In genomic region chr2:102839668-102840388, GRCh38 we compare ENCODE assay signal across 8 cellular contexts.
DNase-seq lines count a peak whose midpoint lies in the region; ATAC-seq, FAIRE-seq and TF ChIP-seq lines count a peak whose summit lies in the region.

No MANE protein-coding gene starts in this region.

- H3K9me3 ChIP-seq in body of pancreas, result no peaks in the 10 kb centered on the region

- ATAC-seq in body of pancreas (no peak), GM19328 (IDR thresholded peaks at IDR 0.05; ENCODE audit: unreplicated experiment) (no peak)
- ATAC-seq in stimulated activated naive B cell treated with anti-CD40 and anti-IgM and Interleukin-4, amounts not matched to agents 10 μg/mL and 1 μg/mL and 100 μg/mL, for 72 hours (replicated peaks), result no peak

- H3K36me3 Mint-ChIP-seq in stimulated activated naive B cell treated with anti-CD40 and anti-IgM and Interleukin-4, amounts not matched to agents 10 μg/mL and 1 μg/mL and 100 μg/mL, for 72 hours, result no peaks in the 10 kb centered on the region

- H3K9me3 Mint-ChIP-seq in stimulated activated naive B cell treated with anti-CD40 and anti-IgM and Interleukin-4, amounts not matched to agents 10 μg/mL and 1 μg/mL and 100 μg/mL, for 72 hours, result no peaks in the 10 kb centered on the region

- CTCF ChIA-PET in HEK293T (lab: Yijun Ruan, JAX), result interaction anchor here (0.6 to 4.0 kb wide), 7 partner anchors 8 to 1861 kb away, joined by 3 to 29 read pairs (median 3); no protein-coding TSS in a partner anchor

- no peaks in the 10 kb centered on the region for H3K4me1 ChIP-seq in body of pancreas

- intact Hi-C loops in body of pancreas (cut with DNase I), result no loop called here

- FAIRE-seq in D721Med (lab: Jason Lieb, UNC), result no peak
- FAIRE-seq in islet of Langerhans (lab: Jason Lieb, UNC), result peak; percentile 79

- 25 to 28% methylated on average over 8 of the region's 8 CpGs for WGBS in body of pancreas, 2 donors

- H3K4me1 Mint-ChIP-seq in stimulated activated naive B cell treated with anti-CD40 and anti-IgM and Interleukin-4, amounts not matched to agents 10 μg/mL and 1 μg/mL and 100 μg/mL, for 72 hours, result no peaks in the 10 kb centered on the region

- DNase-seq in D721Med (ENCODE audit: insufficient read length, low spot score) (peak; percentile 16), HEK293T (ENCODE audit: extremely low spot score) (peak; percentile 36), NCI-H774 (lab: John Stamatoyannopoulos, UW) (peak; percentile 3), body of pancreas (peak; percentile 27 to 38 (median 29))
- peak; percentile 8 for DNase-seq in stimulated activated naive B cell treated with anti-CD40 and anti-IgM and Interleukin-4, amounts not matched to agents 10 μg/mL and 1 μg/mL and 100 μg/mL, for 72 hours
- no peak for DNase-seq in stimulated activated naive CD4-positive, alpha-beta T cell treated with Interleukin-2 at 50 U/mL for 16 hours (lab: John Stamatoyannopoulos, UW)

- POLR2A ChIA-PET in HEK293T (lab: Yijun Ruan, JAX), result no interaction called here

- H3K4me3 Mint-ChIP-seq in stimulated activated naive B cell treated with anti-CD40 and anti-IgM and Interleukin-4, amounts not matched to agents 10 μg/mL and 1 μg/mL and 100 μg/mL, for 72 hours, result no peak overlapping the region

- TF ChIP-seq POLR2A in body of pancreas (IDR thresholded peaks at IDR 0.05), result no peak

- H3K36me3 ChIP-seq in body of pancreas (replicated peaks in 1 of 2; ENCODE audit: insufficient read depth in 1 of 2, low read depth in 2 of 2), result no peaks in the 10 kb centered on the region

- no peak overlapping the region for H3K27ac Mint-ChIP-seq in stimulated activated naive B cell treated with anti-CD40 and anti-IgM and Interleukin-4, amounts not matched to agents 10 μg/mL and 1 μg/mL and 100 μg/mL, for 72 hours

- H3K27ac ChIP-seq in body of pancreas, result no peak overlapping the region

- no peak overlapping the region for H3K4me3 ChIP-seq in body of pancreas

- no peaks in the 10 kb centered on the region for H3K27me3 Mint-ChIP-seq in stimulated activated naive B cell treated with anti-CD40 and anti-IgM and Interleukin-4, amounts not matched to agents 10 μg/mL and 1 μg/mL and 100 μg/mL, for 72 hours

- TF ChIP-seq CTCF in D721Med (IDR thresholded peaks at IDR 0.05; ENCODE audit: insufficient read depth, missing control alignments) (peak; percentile 74), body of pancreas (IDR thresholded peaks at IDR 0.05) (peak; percentile 42 to 87 (median 66))

- H3K27me3 ChIP-seq in body of pancreas, result no peaks in the 10 kb centered on the region

TF ChIP-seq in HEK293T, 16 proteins besides CTCF, POLR2A, EP300 and RAD21:
- TF ChIP-seq FOXM1 (IDR thresholded peaks at IDR 0.05; ENCODE audit: borderline replicate concordance) (no peak), LEF1 (IDR thresholded peaks at IDR 0.05; ENCODE audit: borderline replicate concordance) (no peak), CTBP1 (IDR thresholded peaks at IDR 0.05; ENCODE audit: borderline replicate concordance) (no peak), ARNT (IDR thresholded peaks at IDR 0.05) (no peak), L3MBTL2 (conservative IDR thresholded peaks at IDR 0.05) (no peak), ZNF384 (IDR thresholded peaks at IDR 0.05) (no peak), TARDBP (IDR thresholded peaks at IDR 0.05) (no peak), BHLHE40 (IDR thresholded peaks at IDR 0.05; ENCODE audit: borderline replicate concordance) (no peak), HDGF (IDR thresholded peaks at IDR 0.05; ENCODE audit: borderline replicate concordance) (no peak), SP1 (IDR thresholded peaks at IDR 0.05) (no peak), FOXA1 (IDR thresholded peaks at IDR 0.05) (no peak), ELF4 (IDR thresholded peaks at IDR 0.05) (no peak), SUZ12 (IDR thresholded peaks at IDR 0.05) (no peak), NFRKB (IDR thresholded peaks at IDR 0.05) (no peak), FOXK2 (IDR thresholded peaks at IDR 0.05) (no peak)
- TF ChIP-seq, protein P1, sequence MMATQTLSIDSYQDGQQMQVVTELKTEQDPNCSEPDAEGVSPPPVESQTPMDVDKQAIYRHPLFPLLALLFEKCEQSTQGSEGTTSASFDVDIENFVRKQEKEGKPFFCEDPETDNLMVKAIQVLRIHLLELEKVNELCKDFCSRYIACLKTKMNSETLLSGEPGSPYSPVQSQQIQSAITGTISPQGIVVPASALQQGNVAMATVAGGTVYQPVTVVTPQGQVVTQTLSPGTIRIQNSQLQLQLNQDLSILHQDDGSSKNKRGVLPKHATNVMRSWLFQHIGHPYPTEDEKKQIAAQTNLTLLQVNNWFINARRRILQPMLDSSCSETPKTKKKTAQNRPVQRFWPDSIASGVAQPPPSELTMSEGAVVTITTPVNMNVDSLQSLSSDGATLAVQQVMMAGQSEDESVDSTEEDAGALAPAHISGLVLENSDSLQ (IDR thresholded peaks at IDR 0.05), result no peak
TF ChIP-seq in HEK293T: peak in this region for 0.
